Comparison of ENCODE assay signal across 16 cellular contexts in genomic region chr2:236378851-236379250, GRCh38.
"Had no signal": no experiment of that assay in that cellular context is flagged by ENCODE, and none has a peak within 500 bp of the region (broad histone marks: within the 10 kb centered on the region; RNA-seq: fewer than 3 reads in every experiment).

No MANE protein-coding gene starts in this region.

- H3K36me3 Mint-ChIP-seq: stimulated activated naive B cell treated with anti-CD40 and anti-IgM and Interleukin-4, amounts not matched to agents 10 μg/mL and 1 μg/mL and 100 μg/mL, for 72 hours had no signal

- H3K4me1 Mint-ChIP-seq: memory B cell; stimulated activated naive B cell treated with anti-CD40 and anti-IgM and Interleukin-4, amounts not matched to agents 10 μg/mL and 1 μg/mL and 100 μg/mL, for 72 hours had no signal

- H3K9me3 Mint-ChIP-seq: dendritic cell treated with granulocyte-macrophage colony-stimulating factor and Interleukin-4, amounts not matched to agents 40 ng/mL and 50 ng/mL, for 4 days; natural killer cell treated with Interleukin-12 subunit alpha and Interleukin-12 subunit beta and Interleukin-15 and Interleukin-18, amount 100 ng/mL, for 72 hours; stimulated activated naive CD8-positive, alpha-beta T cell treated with anti-CD3 and anti-CD28 coated beads, Interleukin-15, amount 100 ng/mL, for 72 hours had no signal

- H3K27ac Mint-ChIP-seq: dendritic cell treated with granulocyte-macrophage colony-stimulating factor and Interleukin-4, amounts not matched to agents 40 ng/mL and 50 ng/mL, for 4 days; effector memory CD8-positive, alpha-beta T cell; memory B cell; natural killer cell treated with Interleukin-12 subunit alpha and Interleukin-12 subunit beta and Interleukin-15 and Interleukin-18, amount 100 ng/mL, for 72 hours; stimulated activated naive B cell treated with anti-CD40 and anti-IgM and Interleukin-4, amounts not matched to agents 10 μg/mL and 1 μg/mL and 100 μg/mL, for 72 hours; stimulated activated naive CD8-positive, alpha-beta T cell treated with anti-CD3 and anti-CD28 coated beads, Interleukin-15, amount 100 ng/mL, for 72 hours had no signal

- H3K4me3 Mint-ChIP-seq: dendritic cell treated with granulocyte-macrophage colony-stimulating factor and Interleukin-4, amounts not matched to agents 40 ng/mL and 50 ng/mL, for 4 days; effector memory CD8-positive, alpha-beta T cell; memory B cell; natural killer cell treated with Interleukin-12 subunit alpha and Interleukin-12 subunit beta and Interleukin-15 and Interleukin-18, amount 100 ng/mL, for 72 hours; stimulated activated naive B cell treated with anti-CD40 and anti-IgM and Interleukin-4, amounts not matched to agents 10 μg/mL and 1 μg/mL and 100 μg/mL, for 72 hours; stimulated activated naive CD8-positive, alpha-beta T cell treated with anti-CD3 and anti-CD28 coated beads, Interleukin-15, amount 100 ng/mL, for 72 hours had no signal

- DNase-seq: effector memory CD8-positive, alpha-beta T cell; foreskin keratinocyte; kidney; left cardiac atrium; left ventricle myocardium inferior; lower lobe of right lung; midbrain; sigmoid colon; stimulated activated CD4-positive, alpha-beta T cell treated with anti-CD3 and anti-CD28 coated beads, Interleukin-2, amount 100 ng/mL, for 24 hours; stimulated activated CD4-positive, alpha-beta T cell treated with anti-CD3 and anti-CD28 coated beads, Interleukin-4, amount 100 ng/mL, for 4 hours; stimulated activated naive B cell treated with anti-CD40 and anti-IgM and Interleukin-4, amounts not matched to agents 10 μg/mL and 1 μg/mL and 100 μg/mL, for 72 hours; stimulated activated naive CD8-positive, alpha-beta T cell treated with anti-CD3 and anti-CD28 coated beads, Interleukin-15, amount 100 ng/mL, for 72 hours; testis had no signal

- ATAC-seq: effector memory CD8-positive, alpha-beta T cell; foreskin keratinocyte; left cardiac atrium; lower lobe of right lung; natural killer cell treated with Interleukin-12 subunit alpha and Interleukin-12 subunit beta and Interleukin-15 and Interleukin-18, amount 100 ng/mL, for 72 hours; stimulated activated naive B cell treated with anti-CD40 and anti-IgM and Interleukin-4, amounts not matched to agents 10 μg/mL and 1 μg/mL and 100 μg/mL, for 72 hours; stimulated activated naive CD8-positive, alpha-beta T cell treated with anti-CD3 and anti-CD28 coated beads, Interleukin-15, amount 100 ng/mL, for 72 hours had no signal
